In genomic region chr14:61320806-61321384, GRCh38 we compare ENCODE assay signal across 8 cellular contexts. TPM values are rescaled to one million over a fixed set of nuclear protein-coding genes. Genes with fewer than 3 reads are reported as not detected.
DNase-seq lines count a peak whose midpoint lies in the region; TF ChIP-seq lines count a peak whose summit lies in the region.

No MANE protein-coding gene starts in this region.

- H3F3A ChIP-seq in SK-N-SH (replicated peaks; ENCODE audit: insufficient read depth): no peaks in the 10 kb centered on the region

- TF ChIP-seq POLR2A in prostate gland (IDR thresholded peaks at IDR 0.05): no peak

- H3K9me3 ChIP-seq in SK-N-SH (0 out of 2 replicates have a peak, but pooled peaks cover 6% of the 10 kb centered on the region), prostate gland (no peaks in the 10 kb centered on the region)

- peaks cover 10% of the 10 kb centered on the region for H3K27me3 ChIP-seq in SK-N-SH (ENCODE audit: insufficient read depth)
- no peaks in the 10 kb centered on the region for H3K27me3 ChIP-seq in prostate gland (replicated peaks; ENCODE audit: insufficient read depth)

- TF ChIP-seq RAD21 in SK-N-SH (IDR thresholded peaks at IDR 0.05; ENCODE audit: low read length): no peak

- no peaks in the 10 kb centered on the region for H4K20me1 ChIP-seq in SK-N-SH (ENCODE audit: insufficient read depth)

- H3K4me2 ChIP-seq in SK-N-SH: peak overlapping the region; percentile 88

- H2AFZ ChIP-seq in SK-N-SH (ENCODE audit: low read depth): peak overlapping the region; percentile 89

- H3K9me2 ChIP-seq in SK-N-SH: no peaks in the 10 kb centered on the region

- H3K27ac ChIP-seq in SK-N-SH (ENCODE audit: low read depth in 2 of 2, low read length in 1 of 2): no peak overlapping the region
- peak overlapping the region; percentile 87 to 89 for H3K27ac ChIP-seq in prostate gland

- WGBS in SK-N-SH (ENCODE audit: low lambda C conversion rate): 36% methylated on average over 14 of the region's 29 CpGs
- WGBS in prostate gland: 20% methylated on average over 29 of the region's 29 CpGs

- POLR2A ChIA-PET in SK-N-SH (lab: Yijun Ruan, JAX): no interaction called here

- intact Hi-C loops in prostate gland (cut with DNase I): no loop called here

- CTCF ChIA-PET in SK-N-SH (lab: Yijun Ruan, JAX): interaction anchor here (1.0 to 1.5 kb wide), 2 partner anchors 24 to 40 kb away, joined by 4 to 5 read pairs; partner anchors contain the start of gene TMEM30B

- TF ChIP-seq CTCF in GM12875 (IDR thresholded peaks at IDR 0.05; ENCODE audit: borderline replicate concordance, insufficient read depth, low read depth, low read length) (no peak), SK-N-SH (IDR thresholded peaks at IDR 0.05) (no peak), foreskin fibroblast (IDR thresholded peaks at IDR 0.05; ENCODE audit: low read depth, low read length) (no peak), prostate gland (IDR thresholded peaks at IDR 0.05) (no peak)

- H3K4me3 ChIP-seq in GM12875 (ENCODE audit: low read depth, low read length) (peak overlapping the region; percentile 87), SK-N-SH (ENCODE audit: low read depth in 2 of 2, low read length in 1 of 2) (peak overlapping the region; percentile 62 to 65), foreskin fibroblast (ENCODE audit: low read depth in 1 of 2, low read length in 2 of 2) (peak overlapping the region; percentile 35 to 52), prostate gland (peak overlapping the region; percentile 69)

- no peak for TF ChIP-seq EP300 in SK-N-SH (IDR thresholded peaks at IDR 0.05; ENCODE audit: borderline replicate concordance in 1 of 2, low read depth in 1 of 2, low read length in 1 of 2)

- no peaks in the 10 kb centered on the region for H3K79me2 ChIP-seq in SK-N-SH (ENCODE audit: insufficient read depth)

- H3K4me1 ChIP-seq in SK-N-SH (ENCODE audit: control insufficient read depth in 1 of 2, insufficient read depth in 2 of 2, low read depth in 1 of 2, low read length in 1 of 2): peaks cover 0 to 10% of the 10 kb centered on the region in 2 experiments; a peak in 1 of 4 replicates
- H3K4me1 ChIP-seq in prostate gland (replicated peaks): no peaks in the 10 kb centered on the region

- peak overlapping the region; percentile 54; the same call in 1 of the 2 replicates for H3K9ac ChIP-seq in SK-N-SH

- DNase-seq in SK-N-SH (peak; percentile 14), foreskin fibroblast (no peak), prostate gland (ENCODE audit: low spot score) (peak; percentile 72), NCI-H128 (lab: John Stamatoyannopoulos, UW; ENCODE audit: unreplicated experiment) (no peak), DMS79 treated with DMSO at 0.1 percent for 48 hours (lab: John Stamatoyannopoulos, UW) (no peak), cerebellar cortex (ENCODE audit: low spot score) (no peak), pons (ENCODE audit: low spot score) (no peak)

- H3K36me3 ChIP-seq in SK-N-SH (replicated peaks in 1 of 2; ENCODE audit: control insufficient read depth in 1 of 2, insufficient read depth in 2 of 2, low read length in 1 of 2) (no peaks in the 10 kb centered on the region), prostate gland (no peaks in the 10 kb centered on the region)

TF ChIP-seq in SK-N-SH, 30 proteins besides CTCF, POLR2A, EP300 and RAD21:
- no peak for TF ChIP-seq RXRA (IDR thresholded peaks at IDR 0.05; ENCODE audit: borderline replicate concordance, low read depth)
- TF ChIP-seq, protein P1, sequence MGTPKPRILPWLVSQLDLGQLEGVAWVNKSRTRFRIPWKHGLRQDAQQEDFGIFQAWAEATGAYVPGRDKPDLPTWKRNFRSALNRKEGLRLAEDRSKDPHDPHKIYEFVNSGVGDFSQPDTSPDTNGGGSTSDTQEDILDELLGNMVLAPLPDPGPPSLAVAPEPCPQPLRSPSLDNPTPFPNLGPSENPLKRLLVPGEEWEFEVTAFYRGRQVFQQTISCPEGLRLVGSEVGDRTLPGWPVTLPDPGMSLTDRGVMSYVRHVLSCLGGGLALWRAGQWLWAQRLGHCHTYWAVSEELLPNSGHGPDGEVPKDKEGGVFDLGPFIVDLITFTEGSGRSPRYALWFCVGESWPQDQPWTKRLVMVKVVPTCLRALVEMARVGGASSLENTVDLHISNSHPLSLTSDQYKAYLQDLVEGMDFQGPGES (IDR thresholded peaks at IDR 0.05; ENCODE audit: low read depth, low read length): no peak
- TF ChIP-seq SIN3A (IDR thresholded peaks at IDR 0.05; ENCODE audit: borderline replicate concordance, low read depth, low read length): no peak
- no peak for TF ChIP-seq SMC3 (IDR thresholded peaks at IDR 0.05; ENCODE audit: low read depth, low read length)
- TF ChIP-seq MEF2A (IDR thresholded peaks at IDR 0.05; ENCODE audit: borderline replicate concordance, low read depth): no peak
- TF ChIP-seq, protein P2, sequence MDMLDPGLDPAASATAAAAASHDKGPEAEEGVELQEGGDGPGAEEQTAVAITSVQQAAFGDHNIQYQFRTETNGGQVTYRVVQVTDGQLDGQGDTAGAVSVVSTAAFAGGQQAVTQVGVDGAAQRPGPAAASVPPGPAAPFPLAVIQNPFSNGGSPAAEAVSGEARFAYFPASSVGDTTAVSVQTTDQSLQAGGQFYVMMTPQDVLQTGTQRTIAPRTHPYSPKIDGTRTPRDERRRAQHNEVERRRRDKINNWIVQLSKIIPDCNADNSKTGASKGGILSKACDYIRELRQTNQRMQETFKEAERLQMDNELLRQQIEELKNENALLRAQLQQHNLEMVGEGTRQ (IDR thresholded peaks at IDR 0.05; ENCODE audit: borderline replicate concordance, low read depth, low read length): no peak
- TF ChIP-seq TEAD4 (IDR thresholded peaks at IDR 0.05; ENCODE audit: borderline replicate concordance, insufficient read depth): no peak
- no peak for TF ChIP-seq MAX (IDR thresholded peaks at IDR 0.05; ENCODE audit: low read depth)
TF ChIP-seq in SK-N-SH: peak in this region for 0.

RNA-seq across cellular contexts. Expression of gene PRKCH, which starts 0.5 kb away (rescaled TPM):
- 3.9 and 4.2 TPM in 2 replicates for polyA plus RNA-seq in SK-N-SH (2012; rRNA removed)
- 3.2 and 3.6 TPM in 2 replicates for polyA plus RNA-seq in SK-N-SH (2012; cell fraction: cytosol; rRNA removed)
- polyA plus RNA-seq in SK-N-SH (2012; cell fraction: nucleus; rRNA removed): 4.2 and 5.0 TPM in 2 replicates
- total RNA-seq in prostate gland: 10 to 100 TPM; 27.6 to 33.9 TPM

RNA-seq across cellular contexts. Expression of gene TMEM30B, which starts 39.8 kb away (rescaled TPM):
- polyA plus RNA-seq in SK-N-SH (2012; rRNA removed): 0.13 and 0.15 TPM in 2 replicates
- 0.12 and 0.14 TPM in 2 replicates for polyA plus RNA-seq in SK-N-SH (2012; cell fraction: cytosol; rRNA removed)
- polyA plus RNA-seq in SK-N-SH (2012; cell fraction: nucleus; rRNA removed): 0.04 and 0.08 TPM in 2 replicates
- total RNA-seq in prostate gland: 10 to 100 TPM; 57.1 to 98.5 TPM

Comparison
In these comparisons a context has a peak if more than half of its experiments do, and no peak if none do; other contexts are left out.
1. DNase-seq: peak in SK-N-SH (single experiment) and prostate gland (single experiment); none in foreskin fibroblast (0 of 2), NCI-H128 (single experiment), DMS79 treated with DMSO at 0.1 percent for 48 hours (single experiment), cerebellar cortex (single experiment) and pons (single experiment).
2. H3K27ac ChIP-seq: peak in prostate gland (2 of 2); none in SK-N-SH (0 of 2).
3. Peak in every context shown above with its lines, with median percentiles within 50 percentile points of each other: H3K4me3 ChIP-seq.